ENCODE assay signal across 30 cellular contexts in the genomic region with DNA sequence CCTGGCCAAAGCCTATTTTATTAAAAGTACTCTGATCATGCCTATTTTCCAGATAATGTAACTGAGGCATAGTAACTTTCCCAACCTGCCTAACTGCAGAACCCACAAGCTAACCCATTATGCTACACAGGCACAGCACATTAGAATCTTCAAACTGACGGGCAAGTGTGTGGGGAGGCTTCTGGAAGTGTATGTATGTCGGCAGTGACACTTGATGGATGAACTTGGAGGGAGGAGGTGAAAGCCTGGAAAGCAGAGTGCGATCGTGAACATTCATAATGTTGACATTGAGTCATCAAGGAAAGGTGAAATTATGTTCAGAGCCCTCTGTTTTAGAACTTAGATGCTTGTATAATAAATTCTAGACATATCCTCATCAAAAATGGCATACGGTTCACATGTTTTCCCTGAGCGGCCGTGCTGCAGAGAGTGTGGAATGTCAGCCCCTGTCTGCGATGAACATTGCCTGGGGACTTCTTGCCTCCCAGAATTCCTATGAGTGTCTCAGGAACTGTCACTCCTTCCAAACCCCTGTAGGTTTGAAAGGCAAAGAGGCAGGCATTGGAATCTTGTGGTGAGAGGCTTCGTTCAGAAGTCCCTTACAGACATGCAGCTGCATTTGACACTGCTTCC.
"Had no signal": no experiment of that assay in that cellular context is flagged by ENCODE, and none has a peak within 500 bp of the region (broad histone marks: within the 10 kb centered on the region; RNA-seq: fewer than 3 reads in every experiment).

No MANE protein-coding gene starts in this region.

- H3K9me3 Mint-ChIP-seq: activated CD8-positive, alpha-beta T cell treated with anti-CD3 and anti-CD28 coated beads for 36 hours; activated T-cell treated with anti-CD3 and anti-CD28 coated beads, Interleukin-2, amount 50 U/mL, for 4 hours; activated T-helper 17 cell treated with anti-CD3 and anti-CD28 coated beads, Interleukin-2, amount 50 U/mL, for 72 hours had no signal

- H3K27me3 ChIP-seq: brain microvascular endothelial cell had no signal

- H3K9me3 ChIP-seq: esophagus squamous epithelium, gastroesophageal sphincter had no signal

- H3K27ac Mint-ChIP-seq: activated CD8-positive, alpha-beta T cell treated with anti-CD3 and anti-CD28 coated beads for 36 hours; activated naive CD8-positive, alpha-beta T cell; activated T-helper 17 cell treated with anti-CD3 and anti-CD28 coated beads, Interleukin-2, amount 50 U/mL, for 72 hours had no signal

- FAIRE-seq: astrocyte, bronchial epithelial cell, colon, endometrium, endothelial cell of umbilical vein had no signal

- H3K4me3 ChIP-seq: esophagus squamous epithelium, gastroesophageal sphincter had no signal

- H3K4me3 Mint-ChIP-seq: activated CD8-positive, alpha-beta T cell treated with anti-CD3 and anti-CD28 coated beads for 36 hours; activated naive CD8-positive, alpha-beta T cell; activated T-cell treated with anti-CD3 and anti-CD28 coated beads, Interleukin-2, amount 50 U/mL, for 4 hours; activated T-helper 17 cell treated with anti-CD3 and anti-CD28 coated beads, Interleukin-2, amount 50 U/mL, for 72 hours had no signal

- H3K4me1 ChIP-seq: esophagus squamous epithelium, gastroesophageal sphincter had no signal

- H3K36me3 Mint-ChIP-seq: activated naive CD8-positive, alpha-beta T cell had no signal

- DNase-seq: activated CD4-positive, alpha-beta T cell treated with anti-CD3 and anti-CD28 coated beads for 1 hour; activated CD4-positive, alpha-beta T cell treated with anti-CD3 and anti-CD28 coated beads for 48 hours; activated CD4-positive, alpha-beta T cell treated with anti-CD3 and anti-CD28 coated beads, Interleukin-2, amount 50 U/mL, for 1 hour; activated CD4-positive, alpha-beta T cell treated with anti-CD3 and anti-CD28 coated beads, Interleukin-2, amount 50 U/mL, for 48 hours; activated CD4-positive, CD25-positive, alpha-beta regulatory T cell; activated CD8-positive, alpha-beta memory T cell treated with anti-CD3 and anti-CD28 coated beads for 24 hours; activated CD8-positive, alpha-beta T cell treated with anti-CD3 and anti-CD28 coated beads for 36 hours; activated effector memory CD4-positive, alpha-beta T cell treated with Interleukin-2 at 50 U/mL for 16 hours; activated gamma-delta T cell treated with Interleukin-2 at 50 U/mL for 16 hours; activated naive CD4-positive, alpha-beta T cell treated with anti-CD3 and anti-CD28 coated beads, Interleukin-2, amount 50 U/mL, for 16 hours; activated naive CD4-positive, alpha-beta T cell treated with Interleukin-2 at 50 U/mL for 16 hours; activated T-cell treated with anti-CD3 and anti-CD28 coated beads, Interleukin-2, amount 50 U/mL, for 4 hours; amniotic stem cell; anterior cingulate cortex; brain microvascular endothelial cell; cortex of kidney; dermis blood vessel endothelial cell; effector CD4-positive, alpha-beta T cell; esophagus squamous epithelium; foreskin melanocyte; T-helper 2 cell had no signal

- H3K27ac ChIP-seq: brain microvascular endothelial cell, epithelial cell of prostate, esophagus squamous epithelium, gastroesophageal sphincter had no signal

- ATAC-seq: activated CD8-positive, alpha-beta T cell treated with anti-CD3 and anti-CD28 coated beads for 36 hours; activated T-cell treated with anti-CD3 and anti-CD28 coated beads, Interleukin-2, amount 50 U/mL, for 4 hours; activated T-helper 17 cell treated with anti-CD3 and anti-CD28 coated beads, Interleukin-2, amount 50 U/mL, for 72 hours; gastroesophageal sphincter had no signal

- H3K36me3 ChIP-seq: brain microvascular endothelial cell, esophagus squamous epithelium, gastroesophageal sphincter had no signal
